ENCODE assay signal across 10 cellular contexts in the genomic region with DNA sequence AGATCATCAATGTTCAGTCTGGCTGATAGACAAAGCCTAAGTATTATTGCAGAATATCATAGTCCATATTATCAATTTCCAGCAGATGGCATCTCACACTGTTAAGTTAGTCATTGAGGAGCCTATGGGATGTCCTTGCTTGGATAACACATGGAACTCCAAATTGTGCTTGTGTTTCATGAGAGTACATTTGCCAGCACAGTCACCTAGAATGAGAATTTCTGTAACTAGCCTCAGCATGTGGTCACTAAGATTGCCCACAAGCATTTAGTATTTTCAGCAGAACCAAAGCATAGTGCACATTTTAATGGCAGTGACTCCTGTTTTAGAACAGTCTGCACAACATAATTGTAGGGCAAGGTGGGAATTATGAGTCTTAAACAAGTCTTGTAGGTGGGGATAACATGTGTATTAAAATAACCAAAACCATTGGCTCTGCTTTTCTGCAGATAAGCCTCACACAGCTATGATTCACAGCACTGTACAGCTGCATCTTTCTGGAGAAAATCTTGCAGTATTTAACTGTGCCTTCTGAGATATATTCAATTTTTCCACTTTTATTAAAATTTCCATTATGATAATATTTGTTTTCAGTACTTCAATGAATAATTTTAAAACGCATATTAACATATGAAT.
DNase-seq lines count a peak whose midpoint lies in the region; ATAC-seq and TF ChIP-seq lines count a peak whose summit lies in the region.
"Had no signal": no experiment of that assay in that cellular context is flagged by ENCODE, and none has a peak within 500 bp of the region (broad histone marks: within the 10 kb centered on the region; RNA-seq: fewer than 3 reads in every experiment).

No MANE protein-coding gene starts in this region.

- H4K5ac ChIP-seq in H9 (ENCODE audit: insufficient read length, low read depth, low read length), result no peak overlapping the region

- H3K27me3 ChIP-seq in H9 (ENCODE audit: insufficient read depth, low read length), result no peaks in the 10 kb centered on the region

- H3K23me2 ChIP-seq in H9 (ENCODE audit: insufficient read length, low read depth, low read length, poor library complexity, severe bottlenecking), result no peaks in the 10 kb centered on the region

- no peak overlapping the region for H2BK15ac ChIP-seq in H9 (ENCODE audit: low read depth, low read length)

- no peaks in the 10 kb centered on the region for H4K20me1 ChIP-seq in H9 (ENCODE audit: control insufficient read depth, insufficient read depth, insufficient read length)

- H3K4me3 Mint-ChIP-seq in H9, result no peak overlapping the region
- H3K4me3 Mint-ChIP-seq: activated naive CD8-positive, alpha-beta T cell treated with anti-CD3 and anti-CD28 coated beads, Interleukin-2, amount 50 U/mL, for 24 hours had no signal

- no peaks in the 10 kb centered on the region for H3K9me3 Mint-ChIP-seq in H9

- no peaks in the 10 kb centered on the region for H3K9me3 ChIP-seq in H9 (ENCODE audit: control insufficient read depth, low read depth, low read length)

- H2BK20ac ChIP-seq in H9 (ENCODE audit: low read depth, low read length, poor library complexity, severe bottlenecking), result no peak overlapping the region

- H2BK5ac ChIP-seq in H9 (ENCODE audit: insufficient read length, low read length), result no peak overlapping the region

- peaks cover 2% of the 10 kb centered on the region; the same call in 1 of the 2 replicates for H3K27me3 Mint-ChIP-seq in H9 (ENCODE audit: low read depth)
- H3K27me3 Mint-ChIP-seq: activated naive CD8-positive, alpha-beta T cell treated with anti-CD3 and anti-CD28 coated beads, Interleukin-2, amount 50 U/mL, for 24 hours had no signal

- no peak overlapping the region for H4K8ac ChIP-seq in H9 (replicated peaks; ENCODE audit: insufficient read length, low read depth, low read length)

- no peak overlapping the region for H2AK5ac ChIP-seq in H9 (ENCODE audit: insufficient read length, low read length)

- H3K4ac ChIP-seq in H9 (ENCODE audit: low read depth, low read length), result no peak overlapping the region

- no peak overlapping the region for H2BK120ac ChIP-seq in H9 (ENCODE audit: low read depth, low read length, poor library complexity, severe bottlenecking)

- no peaks in the 10 kb centered on the region for H3K79me1 ChIP-seq in H9 (ENCODE audit: insufficient read depth, low read depth, low read length, poor library complexity, severe bottlenecking)

- H3K23ac ChIP-seq in H9 (ENCODE audit: insufficient read length, low read depth, low read length), result no peak overlapping the region

- no peaks in the 10 kb centered on the region for H3K4me1 Mint-ChIP-seq in H9
- H3K4me1 Mint-ChIP-seq: activated naive CD8-positive, alpha-beta T cell treated with anti-CD3 and anti-CD28 coated beads, Interleukin-2, amount 50 U/mL, for 24 hours had no signal

- H3K4me1 ChIP-seq in H9 (ENCODE audit: insufficient read depth, low read length), result no peaks in the 10 kb centered on the region

- H3K4me2 ChIP-seq in H9 (ENCODE audit: insufficient read depth, insufficient read length, low read length), result no peak overlapping the region

- H2BK12ac ChIP-seq in H9 (ENCODE audit: insufficient read length, low read depth, low read length), result no peak overlapping the region

- H3K18ac ChIP-seq in H9 (ENCODE audit: insufficient read length, low read depth, low read length), result no peak overlapping the region

- H3T11ph ChIP-seq in H9 (ENCODE audit: low read length), result no peak overlapping the region

- H3K9ac ChIP-seq in H9 (ENCODE audit: extremely low read depth, insufficient read length, low read length), result no peak overlapping the region

- H3K36me3 Mint-ChIP-seq in H9 (ENCODE audit: insufficient read depth in 1 of 3, low read depth in 3 of 3), result no peaks in the 10 kb centered on the region

- DNase-seq in AG08395 (ENCODE audit: low spot score), result peak; percentile 63
- peak; percentile 48 for DNase-seq in HT-29 (ENCODE audit: low spot score)
- DNase-seq in OCI-M1 (lab: John Stamatoyannopoulos, UW), result peak; percentile 1
- DNase-seq in glomerular visceral epithelial cell (ENCODE audit: extremely low spot score), result peak; percentile 26
- DNase-seq in activated effector memory CD4-positive, alpha-beta T cell treated with anti-CD3 and anti-CD28 coated beads, Interleukin-2, amount 50 U/mL, for 16 hours, result no peak
- DNase-seq in H9, result no peak
- DNase-seq in COLO668 (lab: John Stamatoyannopoulos, UW; ENCODE audit: unreplicated experiment), result no peak
- DNase-seq: activated naive CD8-positive, alpha-beta T cell treated with anti-CD3 and anti-CD28 coated beads, Interleukin-2, amount 50 U/mL, for 24 hours; GF-D8 had no signal

- no CpG with 5 or more reads among the region's 1 CpG for WGBS in H9 (ENCODE audit: extremely low coverage, insufficient read length, low lambda C conversion rate)

- no peak overlapping the region for H3K56ac ChIP-seq in H9 (ENCODE audit: insufficient read length, low read depth, low read length)

- H2AFZ ChIP-seq in H9 (ENCODE audit: low read length), result no peak overlapping the region

- H3K14ac ChIP-seq in H9 (ENCODE audit: insufficient read depth, low read length), result no peak overlapping the region

- H3K79me2 ChIP-seq in H9 (ENCODE audit: insufficient read depth, low read length), result no peaks in the 10 kb centered on the region

- TF ChIP-seq CTCF in H9 (conservative IDR thresholded peaks at IDR 0.05), result no peak

- ATAC-seq in HG02981 (IDR thresholded peaks at IDR 0.05; ENCODE audit: unreplicated experiment), result no peak
- ATAC-seq: activated naive CD8-positive, alpha-beta T cell treated with anti-CD3 and anti-CD28 coated beads, Interleukin-2, amount 50 U/mL, for 24 hours had no signal

- H4K91ac ChIP-seq in H9 (ENCODE audit: insufficient read length, low read depth, low read length), result no peak overlapping the region

- no peak overlapping the region for H3K27ac Mint-ChIP-seq in H9
- H3K27ac Mint-ChIP-seq: activated naive CD8-positive, alpha-beta T cell treated with anti-CD3 and anti-CD28 coated beads, Interleukin-2, amount 50 U/mL, for 24 hours had no signal

- no peak overlapping the region for H3K27ac ChIP-seq in H9 (ENCODE audit: insufficient read length, low read depth, low read length)

Comparison
In these comparisons a context has a peak if more than half of its experiments do, and no peak if none do; other contexts are left out.
1. DNase-seq: peak in AG08395 (single experiment), HT-29 (single experiment), OCI-M1 (single experiment) and glomerular visceral epithelial cell (single experiment); none in activated effector memory CD4-positive, alpha-beta T cell treated with anti-CD3 and anti-CD28 coated beads, Interleukin-2, amount 50 U/mL, for 16 hours (single experiment), H9 (single experiment) and COLO668 (single experiment).